ENCODE assay signal across 8 cellular contexts in genomic region chr3:75429561-75430220, GRCh38.
DNase-seq lines count a peak whose midpoint lies in the region; ATAC-seq, FAIRE-seq and TF ChIP-seq lines count a peak whose summit lies in the region.
"Not testable (repeated sequence)": the region's sequence is repeated elsewhere in the genome, so short reads cannot be mapped to it uniquely, and the experiment has no call there.

No MANE protein-coding gene starts in this region.

- CTCF ChIA-PET in OCI-LY7 (lab: Charles Lee; ENCODE audit: unreplicated experiment) = not testable (repeated sequence)
- CTCF ChIA-PET in activated CD8-positive, alpha-beta T cell treated with anti-CD3 and anti-CD28 coated beads for 36 hours (lab: Charles Lee) = interaction anchor here (0.6 to 2.2 kb wide), 6 partner anchors 11 to 237 kb away, joined by 3 to 10 read pairs (median 4); no protein-coding TSS in a partner anchor

- not testable (repeated sequence) for H3K4me2 ChIP-seq in OCI-LY7 (ENCODE audit: low read length)

- not testable (repeated sequence) for H3K27ac Mint-ChIP-seq in activated CD8-positive, alpha-beta T cell treated with anti-CD3 and anti-CD28 coated beads for 36 hours

- intact Hi-C loops in OCI-LY7 (cut with micrococcal nuclease; ENCODE audit: unreplicated experiment); activated CD8-positive, alpha-beta T cell treated with anti-CD3 and anti-CD28 coated beads for 36 hours (cut with micrococcal nuclease); left ventricle myocardium superior (cut with micrococcal nuclease): not testable (repeated sequence)

- H3K4me1 Mint-ChIP-seq in activated CD8-positive, alpha-beta T cell treated with anti-CD3 and anti-CD28 coated beads for 36 hours (ENCODE audit: low read depth) = peaks cover 23% of the 10 kb centered on the region

- DNase-seq in CMK (ENCODE audit: low read depth) = peak; percentile 26
- peak; percentile 59 for DNase-seq in KBM-7
- DNase-seq in OCI-LY7 (ENCODE audit: low spot score) = peak; percentile 47
- peak; percentile 85 for DNase-seq in activated CD8-positive, alpha-beta T cell treated with anti-CD3 and anti-CD28 coated beads for 36 hours
- peak; percentile 39 for DNase-seq in bronchial epithelial cell (ENCODE audit: low read depth)
- peak; percentile 84 for DNase-seq in left ventricle myocardium superior
- DNase-seq in omental fat pad (ENCODE audit: low spot score) = peak; percentile 75
- DNase-seq in stimulated activated CD8-positive, alpha-beta memory T cell treated with anti-CD3 and anti-CD28 coated beads, Interleukin-4, amount 100 ng/mL, for 48 hours = peak; percentile 81

- not testable (repeated sequence) for H3K4me3 ChIP-seq in OCI-LY7 (ENCODE audit: low read depth, low read length, poor library complexity, severe bottlenecking); bronchial epithelial cell (ENCODE audit: low read depth, low read length)

- POLR2A ChIA-PET in OCI-LY7 (lab: Charles Lee); activated CD8-positive, alpha-beta T cell treated with anti-CD3 and anti-CD28 coated beads for 36 hours (lab: Charles Lee): not testable (repeated sequence)

- H4K20me1 ChIP-seq in OCI-LY7 (ENCODE audit: insufficient read depth, low read length) = not testable (repeated sequence)

- not testable (repeated sequence) for H3K36me3 ChIP-seq in OCI-LY7 (ENCODE audit: insufficient read depth, low read length); bronchial epithelial cell (ENCODE audit: control insufficient read depth, insufficient read depth, low read length)

- H3K9me3 Mint-ChIP-seq in activated CD8-positive, alpha-beta T cell treated with anti-CD3 and anti-CD28 coated beads for 36 hours = not testable (repeated sequence)

- BruUV-seq in OCI-LY7 (replicated peaks; lab: Mats Ljungman, UMichigan) = not testable (repeated sequence)

- H3K4me1 ChIP-seq in OCI-LY7 (ENCODE audit: insufficient read depth, low read length, poor library complexity, severe bottlenecking) = not testable (repeated sequence)

- H3K9me2 ChIP-seq in OCI-LY7 (ENCODE audit: insufficient read depth, low read length) = not testable (repeated sequence)

- peak; percentile 65 for TF ChIP-seq CTCF in OCI-LY7 (conservative IDR thresholded peaks at IDR 0.05; ENCODE audit: low read length)
- TF ChIP-seq CTCF in activated CD8-positive, alpha-beta T cell treated with anti-CD3 and anti-CD28 coated beads for 36 hours (IDR thresholded peaks at IDR 0.05) = peak; percentile 71
- peak; percentile 61 for TF ChIP-seq CTCF in bronchial epithelial cell (IDR thresholded peaks at IDR 0.05; ENCODE audit: insufficient read depth, low read length, severe bottlenecking)
- TF ChIP-seq CTCF in omental fat pad (IDR thresholded peaks at IDR 0.05) = peak in 1 of 3 donors; percentile 23

- H3K27me3 Mint-ChIP-seq in activated CD8-positive, alpha-beta T cell treated with anti-CD3 and anti-CD28 coated beads for 36 hours = not testable (repeated sequence)

- not testable (repeated sequence) for H3K27ac ChIP-seq in OCI-LY7 (ENCODE audit: low read depth, low read length, poor library complexity, severe bottlenecking)

- not testable (repeated sequence) for H2AFZ ChIP-seq in OCI-LY7 (ENCODE audit: low read length)

- not testable (repeated sequence) for H3K4me3 Mint-ChIP-seq in activated CD8-positive, alpha-beta T cell treated with anti-CD3 and anti-CD28 coated beads for 36 hours

- FAIRE-seq in bronchial epithelial cell (lab: Jason Lieb, UNC) = not testable (repeated sequence)

- not testable (repeated sequence) for H3K79me2 ChIP-seq in OCI-LY7 (ENCODE audit: insufficient read depth, low read depth, low read length)

- H3K9me3 ChIP-seq in OCI-LY7 (ENCODE audit: low read length) = not testable (repeated sequence)

- H3K36me3 Mint-ChIP-seq in activated CD8-positive, alpha-beta T cell treated with anti-CD3 and anti-CD28 coated beads for 36 hours (ENCODE audit: low read depth) = peaks cover 28% of the 10 kb centered on the region

- not testable (repeated sequence) for H3K27me3 ChIP-seq in bronchial epithelial cell (ENCODE audit: control insufficient read depth, insufficient read depth, low read length)

- in situ Hi-C loops in KBM-7 (cut with MboI; ENCODE audit: low pct_unique_long_range_greater_than_20kb, low sequenced_read_pairs) = not testable (repeated sequence)

- not testable (repeated sequence) for ATAC-seq in activated CD8-positive, alpha-beta T cell treated with anti-CD3 and anti-CD28 coated beads for 36 hours; left ventricle myocardium superior; omental fat pad (ENCODE audit: low FRiP score)

Comparison
In these comparisons a context has a peak if more than half of its experiments do, and no peak if none do; other contexts are left out.
1. DNase-seq: peak in every context shown above with its lines; median percentile 85 in activated CD8-positive, alpha-beta T cell treated with anti-CD3 and anti-CD28 coated beads for 36 hours; 84 in left ventricle myocardium superior; 81 in stimulated activated CD8-positive, alpha-beta memory T cell treated with anti-CD3 and anti-CD28 coated beads, Interleukin-4, amount 100 ng/mL, for 48 hours; 75 in omental fat pad; 59 in KBM-7; 47 in OCI-LY7; 39 in bronchial epithelial cell; 26 in CMK.